23 cellular contexts compared by ENCODE assay signal in the genomic region with DNA sequence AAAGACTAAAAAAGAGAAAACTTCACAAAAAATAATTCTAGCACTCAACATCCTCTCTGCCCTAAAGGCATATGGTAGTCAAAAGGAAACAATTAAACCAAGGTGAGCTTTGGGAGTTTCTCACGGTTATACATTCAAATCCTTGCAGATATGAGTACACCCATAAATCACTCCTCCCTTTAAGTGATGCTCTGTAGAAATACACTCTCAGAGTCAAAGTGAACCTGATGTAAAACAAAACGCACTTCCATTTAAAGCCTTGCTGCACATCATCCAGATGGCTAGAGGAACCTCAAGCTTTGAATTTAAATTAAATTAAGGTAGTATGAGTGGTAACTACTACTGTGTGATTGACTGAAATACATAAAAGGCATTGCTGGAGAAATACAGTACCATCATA. TPM values are rescaled to one million over a fixed set of nuclear protein-coding genes. Genes with fewer than 3 reads are reported as not detected.
DNase-seq lines count a peak whose midpoint lies in the region; ATAC-seq, FAIRE-seq and TF ChIP-seq lines count a peak whose summit lies in the region.
"Had no signal": no experiment of that assay in that cellular context is flagged by ENCODE, and none has a peak within 500 bp of the region (broad histone marks: within the 10 kb centered on the region; RNA-seq: fewer than 3 reads in every experiment).

No MANE protein-coding gene starts in this region.

- H3K4me1 Mint-ChIP-seq in WTC11 = no peaks in the 10 kb centered on the region
- H3K4me1 Mint-ChIP-seq: CD4-positive, CD25-positive, alpha-beta regulatory T cell; CD8-positive, alpha-beta memory T cell had no signal

- no peaks in the 10 kb centered on the region for H3K36me3 Mint-ChIP-seq in WTC11
- H3K36me3 Mint-ChIP-seq: CD4-positive, CD25-positive, alpha-beta regulatory T cell had no signal

- H3K9me3 ChIP-seq in A549 (no peaks in the 10 kb centered on the region), right lobe of liver (no peaks in the 10 kb centered on the region)
- H3K9me3 ChIP-seq: BE2C, HAP-1 had no signal

- H3K4me2 ChIP-seq in A549 = no peak overlapping the region

- intact Hi-C loops in right lobe of liver (cut with DNase I) = no loop called here

- WGBS in A549 (ENCODE audit: missing lambda C conversion rate) = 88% methylated on average over 2 of the region's 2 CpGs
- WGBS in right lobe of liver (ENCODE audit: insufficient coverage, low coverage, low lambda C conversion rate, missing lambda C conversion rate) = 96% methylated on average over 2 of the region's 2 CpGs

- no peak for DNase-seq in A549 (ENCODE audit: low read depth in 1 of 2, low spot score in 1 of 2)
- peak; percentile 43 for DNase-seq in NCI-H1417 treated with DMSO at 0.1 percent for 48 hours (lab: John Stamatoyannopoulos, UW)
- DNase-seq in NCI-H146 treated with DMSO at 0.1 percent for 48 hours (lab: John Stamatoyannopoulos, UW; ENCODE audit: unreplicated experiment) = peak; percentile 70
- DNase-seq in SK-N-DZ (ENCODE audit: low spot score) = peak; percentile 92
- no peak for DNase-seq in WTC11 (ENCODE audit: low spot score)
- no peak for DNase-seq in right lobe of liver
- DNase-seq: ACHN; BE2C; C1 segment of cervical spinal cord; CD4-positive, CD25-positive, alpha-beta regulatory T cell; CD8-positive, alpha-beta memory T cell; COR-L47; DMS 273 treated with DMSO at 0.1 percent for 48 hours; DMS53; DND-41; EL; GM23248 had no signal

- ATAC-seq in A549 = peak; percentile 15 to 18; a peak in 3 of 6 replicates
- ATAC-seq in WTC11 = no peak
- no peak for ATAC-seq in GM21390 (IDR thresholded peaks at IDR 0.05; ENCODE audit: unreplicated experiment)
- no peak for ATAC-seq in right lobe of liver
- ATAC-seq: GM12878 had no signal

- TF ChIP-seq CTCF in A549 (IDR thresholded peaks at IDR 0.05) (no peak), WTC11 (IDR thresholded peaks at IDR 0.05) (no peak), right lobe of liver (IDR thresholded peaks at IDR 0.05) (no peak)

- no peaks in the 10 kb centered on the region for H3K9me3 Mint-ChIP-seq in WTC11
- H3K9me3 Mint-ChIP-seq: CD8-positive, alpha-beta memory T cell had no signal

- CTCF ChIA-PET in A549 (lab: Yijun Ruan, JAX) = interaction anchor here (1.3 kb wide), 1 partner anchor 21 kb away, joined by 3 read pairs; no protein-coding TSS in a partner anchor
- CTCF ChIA-PET in WTC11 (lab: Charles Lee) = no interaction called here

- H3K4me1 ChIP-seq in A549 (peaks cover 59% of the 10 kb centered on the region), right lobe of liver (peaks cover 0 to 3% (median 0%) of the 10 kb centered on the region in 4 donors)
- H3K4me1 ChIP-seq: BE2C, HAP-1 had no signal

- no peak for TF ChIP-seq EP300 in A549 (IDR thresholded peaks at IDR 0.05)

- no peak for FAIRE-seq in A549 (lab: Jason Lieb, UNC)
- FAIRE-seq: GM12878 had no signal

- no peaks in the 10 kb centered on the region for H3K27me3 ChIP-seq in right lobe of liver

- POLR2A ChIA-PET in A549 (lab: Yijun Ruan, JAX) (interaction anchor here (1.8 kb wide), 1 partner anchor 11 kb away, joined by 5 read pairs; no protein-coding TSS in a partner anchor), WTC11 (lab: Charles Lee) (no interaction called here)

- H3K4me3 ChIP-seq in A549 = no peak overlapping the region
- H3K4me3 ChIP-seq in right lobe of liver = no peak overlapping the region
- H3K4me3 ChIP-seq: GM12878, GM23248, HAP-1 had no signal

- TF ChIP-seq RAD21 in A549 (conservative IDR thresholded peaks at IDR 0.05 in 1 of 2, IDR thresholded peaks at IDR 0.05 in 1 of 2) = no peak

- no peak overlapping the region for H3K4me3 Mint-ChIP-seq in WTC11
- H3K4me3 Mint-ChIP-seq: CD4-positive, CD25-positive, alpha-beta regulatory T cell; CD8-positive, alpha-beta memory T cell had no signal

- TF ChIP-seq POLR2A in A549 (IDR thresholded peaks at IDR 0.05; ENCODE audit: low read length) = no peak
- no peak for TF ChIP-seq POLR2A in right lobe of liver (IDR thresholded peaks at IDR 0.05)

- H3K27ac ChIP-seq in A549 (no peak overlapping the region), right lobe of liver (no peak overlapping the region)
- H3K27ac ChIP-seq: GM23248 had no signal

- no peaks in the 10 kb centered on the region for H3K27me3 Mint-ChIP-seq in WTC11 (ENCODE audit: low read depth)

- no peak overlapping the region for H3K27ac Mint-ChIP-seq in WTC11
- H3K27ac Mint-ChIP-seq: CD4-positive, CD25-positive, alpha-beta regulatory T cell; CD8-positive, alpha-beta memory T cell had no signal

- H3K36me3 ChIP-seq in right lobe of liver = no peaks in the 10 kb centered on the region
- H3K36me3 ChIP-seq: BE2C, HAP-1 had no signal

TF ChIP-seq in A549, 52 proteins besides CTCF, POLR2A, EP300 and RAD21 (continues in another document):
- TF ChIP-seq ZC3H11A (IDR thresholded peaks at IDR 0.05) = no peak
- TF ChIP-seq POLR2AphosphoS2 (conservative IDR thresholded peaks at IDR 0.05; ENCODE audit: low read length) = peak; percentile 93
- TF ChIP-seq, protein P1, sequence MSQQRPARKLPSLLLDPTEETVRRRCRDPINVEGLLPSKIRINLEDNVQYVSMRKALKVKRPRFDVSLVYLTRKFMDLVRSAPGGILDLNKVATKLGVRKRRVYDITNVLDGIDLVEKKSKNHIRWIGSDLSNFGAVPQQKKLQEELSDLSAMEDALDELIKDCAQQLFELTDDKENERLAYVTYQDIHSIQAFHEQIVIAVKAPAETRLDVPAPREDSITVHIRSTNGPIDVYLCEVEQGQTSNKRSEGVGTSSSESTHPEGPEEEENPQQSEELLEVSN (IDR thresholded peaks at IDR 0.05; ENCODE audit: borderline replicate concordance, low read depth) = no peak
- no peak for TF ChIP-seq HOXB5 (CRISPR knock-in tag; IDR thresholded peaks at IDR 0.05)
- TF ChIP-seq JUN (IDR thresholded peaks at IDR 0.05) = no peak
- TF ChIP-seq, protein P2, sequence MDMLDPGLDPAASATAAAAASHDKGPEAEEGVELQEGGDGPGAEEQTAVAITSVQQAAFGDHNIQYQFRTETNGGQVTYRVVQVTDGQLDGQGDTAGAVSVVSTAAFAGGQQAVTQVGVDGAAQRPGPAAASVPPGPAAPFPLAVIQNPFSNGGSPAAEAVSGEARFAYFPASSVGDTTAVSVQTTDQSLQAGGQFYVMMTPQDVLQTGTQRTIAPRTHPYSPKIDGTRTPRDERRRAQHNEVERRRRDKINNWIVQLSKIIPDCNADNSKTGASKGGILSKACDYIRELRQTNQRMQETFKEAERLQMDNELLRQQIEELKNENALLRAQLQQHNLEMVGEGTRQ (IDR thresholded peaks at IDR 0.05) = no peak

TF ChIP-seq in WTC11, 78 proteins besides CTCF, POLR2A, EP300 and RAD21 (continues in another document):
- TF ChIP-seq NFATC4 (CRISPR knock-in tag; IDR thresholded peaks at IDR 0.05) = no peak
- TF ChIP-seq ESRRA (CRISPR knock-in tag; IDR thresholded peaks at IDR 0.05; ENCODE audit: borderline replicate concordance) = no peak
- TF ChIP-seq NFE2L1 (CRISPR knock-in tag; IDR thresholded peaks at IDR 0.05) = no peak
- TF ChIP-seq, protein P3, sequence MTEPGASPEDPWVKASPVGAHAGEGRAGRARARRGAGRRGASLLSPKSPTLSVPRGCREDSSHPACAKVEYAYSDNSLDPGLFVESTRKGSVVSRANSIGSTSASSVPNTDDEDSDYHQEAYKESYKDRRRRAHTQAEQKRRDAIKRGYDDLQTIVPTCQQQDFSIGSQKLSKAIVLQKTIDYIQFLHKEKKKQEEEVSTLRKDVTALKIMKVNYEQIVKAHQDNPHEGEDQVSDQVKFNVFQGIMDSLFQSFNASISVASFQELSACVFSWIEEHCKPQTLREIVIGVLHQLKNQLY (CRISPR knock-in tag; IDR thresholded peaks at IDR 0.05) = no peak
- TF ChIP-seq ZNF121 (CRISPR knock-in tag; IDR thresholded peaks at IDR 0.05) = no peak
- TF ChIP-seq JAZF1 (CRISPR knock-in tag; IDR thresholded peaks at IDR 0.05) = no peak
- TF ChIP-seq, protein P4, sequence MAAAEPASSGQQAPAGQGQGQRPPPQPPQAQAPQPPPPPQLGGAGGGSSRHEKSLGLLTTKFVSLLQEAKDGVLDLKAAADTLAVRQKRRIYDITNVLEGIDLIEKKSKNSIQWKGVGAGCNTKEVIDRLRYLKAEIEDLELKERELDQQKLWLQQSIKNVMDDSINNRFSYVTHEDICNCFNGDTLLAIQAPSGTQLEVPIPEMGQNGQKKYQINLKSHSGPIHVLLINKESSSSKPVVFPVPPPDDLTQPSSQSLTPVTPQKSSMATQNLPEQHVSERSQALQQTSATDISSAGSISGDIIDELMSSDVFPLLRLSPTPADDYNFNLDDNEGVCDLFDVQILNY (CRISPR knock-in tag; IDR thresholded peaks at IDR 0.05) = no peak
- TF ChIP-seq NR1H2 (CRISPR knock-in tag; IDR thresholded peaks at IDR 0.05) = no peak
- no peak for TF ChIP-seq FOXP1 (CRISPR knock-in tag; IDR thresholded peaks at IDR 0.05; ENCODE audit: borderline replicate concordance)

RNA-seq across cellular contexts. Expression of a gene that starts 36.0 kb away (rescaled TPM):
- 35.7 and 45.0 TPM in 2 replicates for polyA plus RNA-seq in A549 (2011; rRNA removed)
- polyA plus RNA-seq in A549 (2012; cell fraction: cytosol; rRNA removed) = 4.3 TPM in 2 replicates
- polyA plus RNA-seq in A549 (2012; cell fraction: nucleus; rRNA removed) = 12.7 and 22.0 TPM in 2 replicates
- polyA plus RNA-seq in A549 (2017; fragmentation: RNase III; extraction: RNeasy Plus Mini Kit Qiagen cat#74134 plus additional on column Dnase treatment) = 12.7 to 17.0 TPM (median 15.3 TPM) in 3 replicates
- polyA minus RNA-seq in A549 (2011; rRNA and poly(A)+ RNA removed) = 4.0 and 4.5 TPM in 2 replicates
- not detected in 2 replicates for polyA plus RNA-seq in SK-N-DZ (2014; cell fraction: cytosol; rRNA removed)
- polyA plus RNA-seq in SK-N-DZ (2014; cell fraction: nucleus; rRNA removed) = not detected in 2 replicates
- total RNA-seq in WTC11 (2021) = 0.11 to 0.32 TPM in 2 of 3 replicates, not detected in the other
- 100 to 1,000 TPM; 160 to 275 (median 229) TPM for total RNA-seq in right lobe of liver
- total RNA-seq: CD4-positive, CD25-positive, alpha-beta regulatory T cell; CD8-positive, alpha-beta memory T cell; G401; GM23248 had no signal
- polyA plus RNA-seq: CD4-positive, CD25-positive, alpha-beta regulatory T cell; CD8-positive, alpha-beta memory T cell; GM12878; GM23248 had no signal

RNA-seq across cellular contexts. Expression of a gene that starts 44.2 kb away (rescaled TPM):
- polyA plus RNA-seq in A549 (2011; rRNA removed) = not detected in 2 replicates
- not detected in 2 replicates for polyA plus RNA-seq in A549 (2012; cell fraction: cytosol; rRNA removed)
- not detected in 2 replicates for polyA plus RNA-seq in A549 (2012; cell fraction: nucleus; rRNA removed)
- not detected in 3 replicates for polyA plus RNA-seq in A549 (2017; fragmentation: RNase III; extraction: RNeasy Plus Mini Kit Qiagen cat#74134 plus additional on column Dnase treatment)
- polyA minus RNA-seq in A549 (2011; rRNA and poly(A)+ RNA removed) = not detected in 2 replicates
- not detected in 2 replicates for polyA plus RNA-seq in SK-N-DZ (2014; cell fraction: cytosol; rRNA removed)
- polyA plus RNA-seq in SK-N-DZ (2014; cell fraction: nucleus; rRNA removed) = not detected in 2 replicates
- not detected in 3 replicates for total RNA-seq in WTC11 (2021)
- not detected for total RNA-seq in right lobe of liver
- total RNA-seq: A172; CD4-positive, CD25-positive, alpha-beta regulatory T cell; CD8-positive, alpha-beta memory T cell; G401; GM12878; GM23248; H4 had no signal
- polyA plus RNA-seq: CD4-positive, CD25-positive, alpha-beta regulatory T cell; CD8-positive, alpha-beta memory T cell; GM12878; GM23248 had no signal

Comparison
In these comparisons a context has a peak if more than half of its experiments do, and no peak if none do; other contexts are left out.
1. ATAC-seq: peak in A549 (2 of 2); none in WTC11 (single experiment), GM21390 (single experiment) and right lobe of liver (0 of 4).
2. DNase-seq: peak in NCI-H1417 treated with DMSO at 0.1 percent for 48 hours (single experiment), NCI-H146 treated with DMSO at 0.1 percent for 48 hours (single experiment) and SK-N-DZ (single experiment); none in A549 (0 of 2), WTC11 (single experiment) and right lobe of liver (0 of 3).
3. RNA of a gene that starts 36.0 kb away (total RNA-seq): 160 to 275 TPM in right lobe of liver; 0.11 to 0.32 TPM in WTC11; every median in the first group is over 100 times any median in the second.